ENCODE assay signal across 8 cellular contexts in genomic region chr4:2837904-2838496, GRCh38. TPM values are rescaled to one million over a fixed set of nuclear protein-coding genes. Genes with fewer than 3 reads are reported as not detected.
A peak's percentile ranks its signal among the peaks of the same experiment; 100 is the strongest.
DNase-seq lines count a peak whose midpoint lies in the region; ATAC-seq and TF ChIP-seq lines count a peak whose summit lies in the region.

No MANE protein-coding gene starts in this region.

- DNase-seq in GM12865 (ENCODE audit: low read depth) (peak; percentile 47), T-helper 9 cell (peak; percentile 60), astrocyte of the hippocampus (ENCODE audit: low read depth, low spot score) (peak; percentile 54), left lung (peak; percentile 61 to 62), NCI-H146 (lab: John Stamatoyannopoulos, UW) (no peak)
- peak; percentile 45 for DNase-seq in stimulated activated CD8-positive, alpha-beta memory T cell treated with anti-CD3 and anti-CD28 coated beads, Interleukin-12 subunit alpha, Interleukin-12 subunit beta, amount 100 ng/mL, for 4 hours (ENCODE audit: low read depth)

- no peaks in the 10 kb centered on the region for H3K9me3 ChIP-seq in left lung

- H3K27me3 ChIP-seq in left lung = no peaks in the 10 kb centered on the region

- ATAC-seq in left lung (peak; percentile 63), HG03095 (IDR thresholded peaks at IDR 0.05; ENCODE audit: unreplicated experiment) (no peak), HG02610 (IDR thresholded peaks at IDR 0.05; ENCODE audit: unreplicated experiment) (no peak)

- intact Hi-C loops in left lung (cut with DNase I) = no loop called here

- peaks cover 0 to 38% of the 10 kb centered on the region in 2 donors for H3K36me3 ChIP-seq in left lung

- H3K4me1 ChIP-seq in left lung = peaks cover 8 to 67% of the 10 kb centered on the region in 2 donors

- H3K27ac ChIP-seq in left lung = peak overlapping the region; percentile 34 to 72

- TF ChIP-seq CTCF in GM12865 (IDR thresholded peaks at IDR 0.05; ENCODE audit: insufficient read depth, low read depth, low read length, missing control alignments) = no peak
- TF ChIP-seq CTCF in left lung (IDR thresholded peaks at IDR 0.05) = no peak

- H3K4me3 ChIP-seq in GM12865 (ENCODE audit: low read depth, low read length) = no peak overlapping the region
- H3K4me3 ChIP-seq in left lung = no peak overlapping the region

RNA-seq across cellular contexts. Expression of gene ADD1, which starts 5.6 kb away (rescaled TPM):
- 100 to 1,000 TPM; 262 to 265 TPM for total RNA-seq in left lung

RNA-seq across cellular contexts. Expression of gene SH3BP2, which starts 45.1 kb away (rescaled TPM):
- 100 to 1,000 TPM in 1 of 2 donors, 10 to 100 TPM in 1; 58.2 to 113 TPM for total RNA-seq in left lung
